8 cellular contexts compared by ENCODE assay signal in the genomic region with DNA sequence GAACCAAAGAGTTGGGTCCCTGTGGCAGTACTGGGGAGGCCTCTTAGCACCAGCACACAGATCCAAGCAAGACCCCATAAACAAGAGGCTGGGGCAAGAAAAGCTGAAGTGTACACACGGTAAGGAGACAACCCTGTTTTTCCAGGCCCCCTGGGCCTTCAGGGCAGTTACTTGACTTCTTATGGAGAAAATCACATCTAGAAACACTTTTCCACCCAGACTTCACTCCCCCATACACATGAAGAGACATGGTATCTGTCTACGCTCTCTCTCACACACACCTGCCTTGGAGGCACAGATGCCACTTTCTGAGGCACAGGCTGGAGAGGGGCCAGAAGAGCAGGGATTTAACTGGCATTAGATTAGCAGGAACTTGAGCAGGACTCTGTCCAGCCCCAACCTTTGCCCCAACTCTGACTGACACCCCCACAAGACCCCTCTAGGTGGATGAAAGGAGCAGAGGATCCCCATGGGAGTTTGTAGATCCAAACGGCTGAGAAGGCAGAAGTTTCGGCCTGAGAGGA. TPM values are rescaled to one million over a fixed set of nuclear protein-coding genes. Genes with fewer than 3 reads are reported as not detected.
A peak's percentile ranks its signal among the peaks of the same experiment; 100 is the strongest.
DNase-seq lines count a peak whose midpoint lies in the region; ATAC-seq and TF ChIP-seq lines count a peak whose summit lies in the region.

No MANE protein-coding gene starts in this region.

- peaks cover 49% of the 10 kb centered on the region for H3K4me1 Mint-ChIP-seq in progenitor cell of endocrine pancreas (ENCODE audit: low read depth)

- H3K4me1 ChIP-seq in Panc1 (ENCODE audit: control insufficient read depth, insufficient read depth, low read length), result peaks cover 51% of the 10 kb centered on the region
- peaks cover 17 to 23% of the 10 kb centered on the region in 2 donors for H3K4me1 ChIP-seq in esophagus (ENCODE audit: control insufficient read depth in 2 of 2, insufficient read depth in 2 of 2, low read length in 1 of 2)

- DNase-seq in DMS 273 treated with DMSO at 0.1 percent for 48 hours (lab: John Stamatoyannopoulos, UW), result peak; percentile 94
- no peak for DNase-seq in Panc1 (ENCODE audit: low read depth, low spot score)
- DNase-seq in progenitor cell of endocrine pancreas (ENCODE audit: low spot score, unreplicated experiment), result no peak
- no peak for DNase-seq in AML-193 (lab: John Stamatoyannopoulos, UW)
- no peak for DNase-seq in NCI-H345 treated with DMSO at 0.1 percent for 48 hours (lab: John Stamatoyannopoulos, UW; ENCODE audit: unreplicated experiment)

- CTCF ChIA-PET in Panc1 (lab: Charles Lee), result no interaction called here

- H3K36me3 ChIP-seq in Panc1 (ENCODE audit: control insufficient read depth, insufficient read depth, low read length) (peaks cover 13% of the 10 kb centered on the region), esophagus (ENCODE audit: control insufficient read depth in 2 of 2, insufficient read depth in 2 of 2, low read length in 1 of 2) (peaks cover 8 to 12% of the 10 kb centered on the region in 2 donors)

- H3K27me3 ChIP-seq in Panc1 (ENCODE audit: control insufficient read depth, insufficient read depth, low read length) (no peaks in the 10 kb centered on the region), esophagus (ENCODE audit: control insufficient read depth in 1 of 2, insufficient read depth in 2 of 2, low read length in 2 of 2) (no peaks in the 10 kb centered on the region)

- H3K27ac ChIP-seq in Panc1 (ENCODE audit: low read length) (peak overlapping the region; percentile 96), esophagus (ENCODE audit: low read depth in 2 of 2, low read length in 1 of 2) (peak overlapping the region; percentile 19 to 63)

- H3K4me3 Mint-ChIP-seq in progenitor cell of endocrine pancreas (ENCODE audit: low read depth), result peak overlapping the region; percentile 84

- BruUV-seq in Panc1 (replicated peaks; lab: Mats Ljungman, UMichigan), result no TSS peak

- 56 to 57% methylated on average over 4 of the region's 4 CpGs for WGBS in esophagus, 2 donors

- intact Hi-C loops in Panc1 (cut with micrococcal nuclease; ENCODE audit: unreplicated experiment), result no loop called here

- H3K36me3 Mint-ChIP-seq in progenitor cell of endocrine pancreas (ENCODE audit: insufficient read depth), result peaks cover 11% of the 10 kb centered on the region

- no peak for TF ChIP-seq CTCF in Panc1 (IDR thresholded peaks at IDR 0.05)
- TF ChIP-seq CTCF in progenitor cell of endocrine pancreas (IDR thresholded peaks at IDR 0.05; ENCODE audit: unreplicated experiment), result no peak

- H3K27me3 Mint-ChIP-seq in progenitor cell of endocrine pancreas, result peaks cover 5% of the 10 kb centered on the region

- POLR2A ChIA-PET in Panc1 (lab: Charles Lee), result no interaction called here

- H3K9me3 ChIP-seq in Panc1 (ENCODE audit: control insufficient read depth, insufficient read depth, low read depth, low read length), result no peaks in the 10 kb centered on the region
- no peaks in the 10 kb centered on the region for H3K9me3 ChIP-seq in esophagus (ENCODE audit: control insufficient read depth in 2 of 2, insufficient read depth in 1 of 2, low read depth in 1 of 2, low read length in 1 of 2)

- H3K4me3 ChIP-seq in Panc1 (ENCODE audit: low read depth in 2 of 2, low read length in 2 of 2) (peak overlapping the region; percentile 81 to 89), esophagus (ENCODE audit: low read depth in 1 of 2, low read length in 2 of 2) (no peak overlapping the region)

- H3K9me3 Mint-ChIP-seq in progenitor cell of endocrine pancreas (ENCODE audit: low read depth), result no peaks in the 10 kb centered on the region

- no peak for ATAC-seq in Panc1
- no peak for ATAC-seq in GM18868 (IDR thresholded peaks at IDR 0.05; ENCODE audit: unreplicated experiment)
- ATAC-seq in HG03469 (IDR thresholded peaks at IDR 0.05; ENCODE audit: unreplicated experiment), result no peak

- peak overlapping the region; percentile 95 for H3K27ac Mint-ChIP-seq in progenitor cell of endocrine pancreas

- in situ Hi-C loops in Panc1 (cut with HindIII; ENCODE audit: low pct_unique_long_range_greater_than_20kb, low sequenced_read_pairs), result no loop called here

RNA-seq across cellular contexts. Expression of a gene that starts 2.2 kb away (rescaled TPM):
- total RNA-seq in Panc1 (2021; ENCODE audit: unreplicated experiment) (348 TPM), progenitor cell of endocrine pancreas (187 and 203 TPM in 2 replicates)
- 277 TPM for polyA plus RNA-seq in Panc1 (2012; ENCODE audit: insufficient read length)
- polyA plus RNA-seq in esophagus, result 10 to 100 TPM; 35.5 to 39.4 TPM

RNA-seq across cellular contexts. Expression of a gene that starts 9.6 kb away (rescaled TPM):
- total RNA-seq in Panc1 (2021; ENCODE audit: unreplicated experiment) (1.2 TPM), progenitor cell of endocrine pancreas (3.5 TPM in 2 replicates)
- polyA plus RNA-seq in Panc1 (2012; ENCODE audit: insufficient read length), result 2.2 TPM
- 10 to 100 TPM; 14.4 to 17.5 TPM for polyA plus RNA-seq in esophagus

RNA-seq across cellular contexts. Expression of a gene that starts 34.2 kb away (rescaled TPM):
- total RNA-seq in Panc1 (2021; ENCODE audit: unreplicated experiment) (15.8 TPM), progenitor cell of endocrine pancreas (28.3 and 32.5 TPM in 2 replicates)
- polyA plus RNA-seq in Panc1 (2012; ENCODE audit: insufficient read length), result 19.1 TPM
- polyA plus RNA-seq in esophagus, result 10 to 100 TPM; 17.2 to 21.3 TPM

RNA-seq across cellular contexts. Expression of a gene that starts 35.8 kb away (rescaled TPM):
- total RNA-seq in Panc1 (2021; ENCODE audit: unreplicated experiment), result 16.2 TPM
- polyA plus RNA-seq in Panc1 (2012; ENCODE audit: insufficient read length), result 15.3 TPM
- polyA plus RNA-seq in esophagus, result 10 to 100 TPM in 1 of 2 donors, 1 to 10 TPM in 1; 7.2 to 10.1 TPM
- 23.8 and 24.4 TPM in 2 replicates for total RNA-seq in progenitor cell of endocrine pancreas

RNA-seq across cellular contexts. Expression of a gene that starts 46.3 kb away (rescaled TPM):
- total RNA-seq in Panc1 (2021; ENCODE audit: unreplicated experiment) (43.3 TPM), progenitor cell of endocrine pancreas (110 TPM in 2 replicates)
- 25.4 TPM for polyA plus RNA-seq in Panc1 (2012; ENCODE audit: insufficient read length)
- polyA plus RNA-seq in esophagus, result 10 to 100 TPM; 14.4 to 17.8 TPM

Comparison
In these comparisons a context has a peak if more than half of its experiments do, and no peak if none do; other contexts are left out.
1. H3K4me3 ChIP-seq: peak in Panc1 (2 of 2); none in esophagus (0 of 2).